Comparison of ENCODE assay signal across 22 cellular contexts in the genomic region with DNA sequence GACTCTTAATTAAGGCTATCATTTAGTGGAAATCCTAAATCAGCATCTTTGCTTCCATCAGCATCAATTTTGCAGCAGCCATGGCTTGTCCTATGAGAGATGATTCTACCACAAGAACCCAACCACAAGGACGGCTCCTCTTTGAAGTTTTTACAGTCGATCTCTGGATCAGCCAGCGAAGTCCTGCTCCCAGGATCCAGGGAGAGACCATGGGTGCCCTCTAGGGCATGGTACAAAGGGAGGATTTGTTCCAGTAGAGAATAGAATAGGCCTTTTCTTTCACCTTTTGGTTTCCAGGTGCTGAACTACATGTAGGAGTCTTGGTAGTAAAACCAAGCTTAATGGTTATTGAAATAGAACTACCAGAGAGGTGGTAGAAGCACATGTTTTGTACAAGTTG. TPM values are rescaled to one million over a fixed set of nuclear protein-coding genes. Genes with fewer than 3 reads are reported as not detected.
A peak's percentile ranks its signal among the peaks of the same experiment; 100 is the strongest.
DNase-seq lines count a peak whose midpoint lies in the region; TF ChIP-seq lines count a peak whose summit lies in the region.
"Had no signal": no experiment of that assay in that cellular context is flagged by ENCODE, and none has a peak within 500 bp of the region (broad histone marks: within the 10 kb centered on the region; RNA-seq: fewer than 3 reads in every experiment).

No MANE protein-coding gene starts in this region.

- peak; percentile 6 for DNase-seq in ELF-1 (ENCODE audit: low read depth, low spot score)
- DNase-seq in H7 = peak; percentile 3
- no peak for DNase-seq in endodermal cell
- peak; percentile 27 for DNase-seq in osteoblast (ENCODE audit: insufficient read length, low spot score, missing footprints)
- DNase-seq in erythroblast (lab: John Stamatoyannopoulos, UW) = no peak
- DNase-seq in activated CD4-positive, alpha-beta T cell treated with anti-CD3 and anti-CD28 coated beads for 4 hours = no peak
- no peak for DNase-seq in stimulated activated CD4-positive, alpha-beta T cell treated with anti-CD3 and anti-CD28 coated beads, Interleukin-4, amount 100 ng/mL, for 4 hours
- DNase-seq: AML-193; CD8-positive, alpha-beta T cell; DMS79 treated with DMSO at 0.1 percent for 48 hours; Kasumi-1; NCI-H1694; NCI-H2081 treated with DMSO at 0.1 percent for 48 hours; NCI-H446 treated with DMSO at 0.1 percent for 48 hours; NCI-H748 treated with DMSO at 0.1 percent for 48 hours; PC-9; RPMI8226; SHP77; SW 1271 had no signal

- H3K36me3 Mint-ChIP-seq in endodermal cell (ENCODE audit: low read depth) = no peaks in the 10 kb centered on the region
- H3K36me3 Mint-ChIP-seq: CD8-positive, alpha-beta T cell had no signal

- no peak overlapping the region for H3K4me2 ChIP-seq in osteoblast (ENCODE audit: insufficient read depth, low read length)
- H3K4me2 ChIP-seq: PC-9 had no signal

- H3K9me3 ChIP-seq in endodermal cell (ENCODE audit: control insufficient read depth, low read length) = peaks cover 3% of the 10 kb centered on the region
- no peaks in the 10 kb centered on the region for H3K9me3 ChIP-seq in osteoblast (ENCODE audit: low read depth, low read length)

- no peak overlapping the region for H3K9ac ChIP-seq in endodermal cell (ENCODE audit: extremely low read depth, low read length, poor library complexity, severe bottlenecking)

- no peaks in the 10 kb centered on the region for H3K27me3 ChIP-seq in H7 (ENCODE audit: control insufficient read depth, insufficient read depth, low read length)
- no peaks in the 10 kb centered on the region for H3K27me3 ChIP-seq in endodermal cell (ENCODE audit: control insufficient read depth, insufficient read depth, low read length, poor library complexity, severe bottlenecking)
- no peaks in the 10 kb centered on the region for H3K27me3 ChIP-seq in osteoblast (ENCODE audit: insufficient read depth, low read length)

- WGBS in endodermal cell (ENCODE audit: insufficient coverage in 1 of 2, insufficient read length in 1 of 2), 2 experiments = 77 to 89% methylated on average over 3 of the region's 3 CpGs

- peaks cover 18% of the 10 kb centered on the region for H3K9me3 Mint-ChIP-seq in endodermal cell
- H3K9me3 Mint-ChIP-seq: CD8-positive, alpha-beta T cell had no signal

- no peaks in the 10 kb centered on the region for H3K36me3 ChIP-seq in H7 (replicated peaks; ENCODE audit: control insufficient read depth, insufficient read depth, low read length)
- H3K36me3 ChIP-seq in endodermal cell (ENCODE audit: control insufficient read depth, insufficient read depth, low read length) = no peaks in the 10 kb centered on the region
- no peaks in the 10 kb centered on the region for H3K36me3 ChIP-seq in osteoblast (ENCODE audit: insufficient read depth, low read length)

- H2AFZ ChIP-seq in osteoblast (ENCODE audit: low read length) = no peak overlapping the region
- H2AFZ ChIP-seq: PC-9 had no signal

- no peaks in the 10 kb centered on the region for H3K79me2 ChIP-seq in osteoblast (ENCODE audit: insufficient read depth, low read length)

- H3K4me1 ChIP-seq in endodermal cell (ENCODE audit: control insufficient read depth, insufficient read depth, low read length) (peaks cover 12% of the 10 kb centered on the region), osteoblast (ENCODE audit: insufficient read depth, low read length) (no peaks in the 10 kb centered on the region)

- H3K27ac ChIP-seq in endodermal cell (ENCODE audit: low read depth, low read length) = no peak overlapping the region
- H3K27ac ChIP-seq in osteoblast (ENCODE audit: low read depth, low read length) = no peak overlapping the region
- H3K27ac ChIP-seq: PC-9, SK-N-MC had no signal

- H3K4me1 Mint-ChIP-seq in endodermal cell = peaks cover 21% of the 10 kb centered on the region

- TF ChIP-seq CTCF in endodermal cell (conservative IDR thresholded peaks at IDR 0.05) (peak; percentile 53), osteoblast (IDR thresholded peaks at IDR 0.05; ENCODE audit: extremely low read depth, low read depth, low read length) (no peak)

- H3K4me3 ChIP-seq in H7 (ENCODE audit: insufficient read depth, low read depth, low read length) = no peak overlapping the region
- no peak overlapping the region for H3K4me3 ChIP-seq in endodermal cell (ENCODE audit: low read length)
- H3K4me3 ChIP-seq in osteoblast (ENCODE audit: insufficient read depth, low read length) = no peak overlapping the region
- H3K4me3 ChIP-seq: GM12878, PC-9, SK-N-MC had no signal

- no peaks in the 10 kb centered on the region for H3K27me3 Mint-ChIP-seq in endodermal cell (ENCODE audit: insufficient read depth)

- no peak overlapping the region for H3K27ac Mint-ChIP-seq in endodermal cell
- H3K27ac Mint-ChIP-seq: CD8-positive, alpha-beta T cell had no signal

- no peak for TF ChIP-seq POLR2A in erythroblast (IDR thresholded peaks at IDR 0.05; ENCODE audit: low read length)

- H3K4me3 Mint-ChIP-seq in endodermal cell = no peak overlapping the region
- H3K4me3 Mint-ChIP-seq: CD8-positive, alpha-beta T cell had no signal

- H4K20me1 ChIP-seq in osteoblast (ENCODE audit: insufficient read depth, low read length) = no peaks in the 10 kb centered on the region

RNA-seq across cellular contexts. Expression of a gene that starts 52.7 kb away (rescaled TPM):
- 4.7 and 5.8 TPM in 2 replicates for total RNA-seq in H7 (2014; rRNA removed; shearing (Covaris generic))
- total RNA-seq in endodermal cell (1 to 10 TPM; 4.7 to 7.3 TPM), osteoblast (under 0.01 TPM in 2 replicates)
- 8.8 TPM for polyA plus RNA-seq in endodermal cell (2013, experiment 1 of 2)
- polyA plus RNA-seq in endodermal cell (2013, experiment 2 of 2) = 9.9 TPM
- total RNA-seq: CD8-positive, alpha-beta T cell; GM12878; MCF 10A; PC-9 had no signal
- polyA plus RNA-seq: GM12878 had no signal

Comparison
In these comparisons a context has a peak if more than half of its experiments do, and no peak if none do; other contexts are left out.
1. DNase-seq: peak in ELF-1 (single experiment), H7 (single experiment) and osteoblast (single experiment); none in endodermal cell (single experiment), erythroblast (0 of 2), activated CD4-positive, alpha-beta T cell treated with anti-CD3 and anti-CD28 coated beads for 4 hours (0 of 2) and stimulated activated CD4-positive, alpha-beta T cell treated with anti-CD3 and anti-CD28 coated beads, Interleukin-4, amount 100 ng/mL, for 4 hours (0 of 2).